ENCODE assay signal across 20 cellular contexts in the genomic region with DNA sequence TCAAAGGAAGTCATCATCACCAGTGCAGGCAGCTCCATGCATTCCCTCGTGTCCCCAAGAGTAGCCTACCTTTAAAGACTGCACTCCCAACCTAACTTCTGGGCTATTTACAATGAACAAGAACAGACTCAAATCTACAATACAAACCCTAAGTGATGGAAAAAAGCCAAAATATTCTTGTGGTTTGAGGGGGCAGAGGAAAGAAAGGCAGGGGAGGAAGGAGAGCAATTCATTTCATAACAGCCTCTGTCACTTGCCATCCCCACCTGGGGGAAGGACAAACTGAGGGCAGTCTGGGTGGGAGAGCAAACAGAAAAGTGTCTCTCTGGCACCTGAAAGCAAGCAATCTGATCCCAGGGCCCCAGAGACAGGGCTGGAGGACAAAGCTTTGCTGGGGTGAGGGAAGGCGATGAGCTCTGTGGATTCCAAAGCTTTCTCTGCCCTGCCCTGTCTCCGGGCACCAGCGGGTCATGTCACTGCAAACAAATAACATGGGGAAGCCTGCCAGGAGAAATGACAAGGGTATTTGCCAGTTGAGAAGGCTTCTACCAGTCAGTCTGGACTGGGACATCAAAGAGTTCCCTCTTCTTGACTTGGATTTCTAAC.
DNase-seq lines count a peak whose midpoint lies in the region; ATAC-seq and TF ChIP-seq lines count a peak whose summit lies in the region.
"Had no signal": no experiment of that assay in that cellular context is flagged by ENCODE, and none has a peak within 500 bp of the region (broad histone marks: within the 10 kb centered on the region; RNA-seq: fewer than 3 reads in every experiment).

No MANE protein-coding gene starts in this region.

- H3K4me3 Mint-ChIP-seq in GM23338, result no peak overlapping the region
- no peak overlapping the region for H3K4me3 Mint-ChIP-seq in activated naive CD8-positive, alpha-beta T cell treated with anti-CD3 and anti-CD28 coated beads, Interleukin-2, amount 50 U/mL, for 24 hours
- H3K4me3 Mint-ChIP-seq: B cell, mesothelial cell of epicardium, T-helper 17 cell had no signal

- H3K4me3 ChIP-seq in GM23338, result no peak overlapping the region
- H3K4me3 ChIP-seq: ascending aorta, MG63, vagina had no signal

- no peaks in the 10 kb centered on the region for H3K4me1 Mint-ChIP-seq in GM23338
- H3K4me1 Mint-ChIP-seq in activated naive CD8-positive, alpha-beta T cell treated with anti-CD3 and anti-CD28 coated beads, Interleukin-2, amount 50 U/mL, for 24 hours, result peaks cover 9% of the 10 kb centered on the region
- H3K4me1 Mint-ChIP-seq: B cell, T-helper 17 cell had no signal

- H2AFZ ChIP-seq in GM23338, result no peak overlapping the region

- no peaks in the 10 kb centered on the region for H3K79me2 ChIP-seq in GM23338 (replicated peaks; ENCODE audit: insufficient read depth)

- no peak overlapping the region for H3K4me2 ChIP-seq in GM23338

- DNase-seq in AG20443 (ENCODE audit: low spot score) (peak; percentile 14), Kasumi-1 (lab: John Stamatoyannopoulos, UW) (peak; percentile 4 to 23), amniotic epithelial cell (ENCODE audit: low read depth) (peak; percentile 54), mucosa of gallbladder (ENCODE audit: low spot score) (peak; percentile 69), NCI-H524 treated with DMSO at 0.1 percent for 48 hours (lab: John Stamatoyannopoulos, UW) (no peak), GM23338 (ENCODE audit: low spot score) (no peak)
- no peak for DNase-seq in activated naive CD8-positive, alpha-beta T cell treated with anti-CD3 and anti-CD28 coated beads, Interleukin-2, amount 50 U/mL, for 24 hours
- DNase-seq: activated effector memory CD4-positive, alpha-beta T cell treated with anti-CD3 and anti-CD28 coated beads, Interleukin-2, amount 50 U/mL, for 16 hours; cortex of kidney; glutamatergic neuron; MG63; NCI-H1930; stimulated activated CD4-positive, alpha-beta T cell treated with anti-CD3 and anti-CD28 coated beads, Interleukin-15, amount 100 ng/mL, for 24 hours; stimulated activated naive CD8-positive, alpha-beta T cell treated with anti-CD3 and anti-CD28 coated beads, Interleukin-15, amount 100 ng/mL, for 72 hours; T-helper 17 cell had no signal

- ATAC-seq in GM21723 (IDR thresholded peaks at IDR 0.05; ENCODE audit: unreplicated experiment), result no peak
- no peak for ATAC-seq in GM23338
- ATAC-seq in activated naive CD8-positive, alpha-beta T cell treated with anti-CD3 and anti-CD28 coated beads, Interleukin-2, amount 50 U/mL, for 24 hours, result no peak
- ATAC-seq: stimulated activated naive CD8-positive, alpha-beta T cell treated with anti-CD3 and anti-CD28 coated beads, Interleukin-15, amount 100 ng/mL, for 72 hours; T-helper 17 cell had no signal

- H3F3A ChIP-seq in GM23338 (replicated peaks; ENCODE audit: low read depth), result no peaks in the 10 kb centered on the region

- H3K27ac ChIP-seq in GM23338 (ENCODE audit: low read depth), result no peak overlapping the region
- H3K27ac ChIP-seq: ascending aorta, vagina had no signal

- H3K27ac Mint-ChIP-seq in GM23338, result no peak overlapping the region
- H3K27ac Mint-ChIP-seq in activated naive CD8-positive, alpha-beta T cell treated with anti-CD3 and anti-CD28 coated beads, Interleukin-2, amount 50 U/mL, for 24 hours, result no peak overlapping the region
- H3K27ac Mint-ChIP-seq: B cell, mesothelial cell of epicardium, T-helper 17 cell had no signal

- no peak for TF ChIP-seq CTCF in GM23338 (conservative IDR thresholded peaks at IDR 0.05; ENCODE audit: low read depth in 2 of 2)

- no peaks in the 10 kb centered on the region for H3K4me1 ChIP-seq in GM23338 (ENCODE audit: insufficient read depth)
- H3K4me1 ChIP-seq: vagina had no signal

- no peaks in the 10 kb centered on the region for H3K27me3 ChIP-seq in GM23338 (ENCODE audit: insufficient read depth)
- H3K27me3 ChIP-seq: ascending aorta, MG63, vagina had no signal

- H3K9me2 ChIP-seq in GM23338 (ENCODE audit: insufficient read depth), result no peaks in the 10 kb centered on the region

- H3K27me3 Mint-ChIP-seq in GM23338 (ENCODE audit: insufficient read depth, low read depth, poor library complexity), result peaks cover 5% of the 10 kb centered on the region
- peaks cover 2% of the 10 kb centered on the region for H3K27me3 Mint-ChIP-seq in activated naive CD8-positive, alpha-beta T cell treated with anti-CD3 and anti-CD28 coated beads, Interleukin-2, amount 50 U/mL, for 24 hours
- H3K27me3 Mint-ChIP-seq: stimulated activated naive CD8-positive, alpha-beta T cell treated with anti-CD3 and anti-CD28 coated beads, Interleukin-15, amount 100 ng/mL, for 72 hours; T-helper 17 cell had no signal

- H4K20me1 ChIP-seq in GM23338 (replicated peaks; ENCODE audit: insufficient read depth), result no peaks in the 10 kb centered on the region

- H3K36me3 ChIP-seq in GM23338 (ENCODE audit: insufficient read depth), result no peaks in the 10 kb centered on the region
- H3K36me3 ChIP-seq: ascending aorta, MG63, vagina had no signal

- peaks cover 25% of the 10 kb centered on the region for H3K9me3 Mint-ChIP-seq in GM23338
- peaks cover 12% of the 10 kb centered on the region for H3K9me3 Mint-ChIP-seq in activated naive CD8-positive, alpha-beta T cell treated with anti-CD3 and anti-CD28 coated beads, Interleukin-2, amount 50 U/mL, for 24 hours

- peaks cover 18% of the 10 kb centered on the region for H3K36me3 Mint-ChIP-seq in GM23338 (ENCODE audit: low read depth)
- peaks cover 10% of the 10 kb centered on the region for H3K36me3 Mint-ChIP-seq in activated naive CD8-positive, alpha-beta T cell treated with anti-CD3 and anti-CD28 coated beads, Interleukin-2, amount 50 U/mL, for 24 hours (ENCODE audit: low read depth)

TF ChIP-seq in GM23338, 12 proteins besides CTCF, POLR2A, EP300 and RAD21:
- no peak for TF ChIP-seq EZH2phosphoT487 (IDR thresholded peaks at IDR 0.05; ENCODE audit: unreplicated experiment)

Comparison
In these comparisons a context has a peak if more than half of its experiments do, and no peak if none do; other contexts are left out.
1. DNase-seq: peak in AG20443 (single experiment), Kasumi-1 (2 of 2), amniotic epithelial cell (single experiment) and mucosa of gallbladder (single experiment); none in NCI-H524 treated with DMSO at 0.1 percent for 48 hours (single experiment), GM23338 (single experiment) and activated naive CD8-positive, alpha-beta T cell treated with anti-CD3 and anti-CD28 coated beads, Interleukin-2, amount 50 U/mL, for 24 hours (single experiment).